17 cellular contexts compared by ENCODE assay signal in genomic region chr3:183857863-183858262, GRCh38. TPM values are rescaled to one million over a fixed set of nuclear protein-coding genes. Genes with fewer than 3 reads are reported as not detected.
A peak's percentile ranks its signal among the peaks of the same experiment; 100 is the strongest.
DNase-seq lines count a peak whose midpoint lies in the region; ATAC-seq and TF ChIP-seq lines count a peak whose summit lies in the region.
"Had no signal": no experiment of that assay in that cellular context is flagged by ENCODE, and none has a peak within 500 bp of the region (broad histone marks: within the 10 kb centered on the region; RNA-seq: fewer than 3 reads in every experiment).

No MANE protein-coding gene starts in this region.

- H3K9me3 Mint-ChIP-seq in chondrocyte (ENCODE audit: low read depth) (no peaks in the 10 kb centered on the region), nephron progenitor cell (peaks cover 11% of the 10 kb centered on the region)
- H3K9me3 Mint-ChIP-seq: IgD-negative memory B cell had no signal

- TF ChIP-seq CTCF in chondrocyte (IDR thresholded peaks at IDR 0.05) (no peak), nephron progenitor cell (IDR thresholded peaks at IDR 0.05) (no peak)

- H3K4me3 Mint-ChIP-seq in chondrocyte (ENCODE audit: unreplicated experiment) = no peak overlapping the region
- H3K4me3 Mint-ChIP-seq in nephron progenitor cell = no peak overlapping the region
- H3K4me3 Mint-ChIP-seq: H9, IgD-negative memory B cell had no signal

- H3K4me1 Mint-ChIP-seq in chondrocyte (ENCODE audit: low read depth) (peaks cover 22% of the 10 kb centered on the region), nephron progenitor cell (no peaks in the 10 kb centered on the region)
- H3K4me1 Mint-ChIP-seq: H9 had no signal

- H3K27me3 Mint-ChIP-seq in chondrocyte (ENCODE audit: low read depth) (no peaks in the 10 kb centered on the region), nephron progenitor cell (ENCODE audit: low read depth, poor library complexity) (no peaks in the 10 kb centered on the region)
- H3K27me3 Mint-ChIP-seq: IgD-negative memory B cell had no signal

- ATAC-seq in GM21367 (IDR thresholded peaks at IDR 0.05; ENCODE audit: unreplicated experiment) = no peak
- no peak for ATAC-seq in GM21447 (IDR thresholded peaks at IDR 0.05; ENCODE audit: unreplicated experiment)
- ATAC-seq in HG03159 (IDR thresholded peaks at IDR 0.05; ENCODE audit: unreplicated experiment) = no peak
- ATAC-seq: Right ventricle myocardium inferior had no signal

- H3K36me3 Mint-ChIP-seq in chondrocyte (ENCODE audit: low read depth) (peaks cover 27% of the 10 kb centered on the region), nephron progenitor cell (ENCODE audit: low read depth) (peaks cover 80% of the 10 kb centered on the region)

- H3K27ac Mint-ChIP-seq in chondrocyte (ENCODE audit: unreplicated experiment) (peak overlapping the region; percentile 78), nephron progenitor cell (peak overlapping the region; percentile 75)
- H3K27ac Mint-ChIP-seq: H9 had no signal

- peak; percentile 13 for DNase-seq in EH (ENCODE audit: low read depth)
- DNase-seq in amniotic epithelial cell (ENCODE audit: low read depth) = peak; percentile 73
- DNase-seq in chondrocyte (ENCODE audit: low spot score) = no peak
- no peak for DNase-seq in nephron progenitor cell
- DNase-seq in NCI-H1436 treated with DMSO at 0.1 percent for 48 hours (lab: John Stamatoyannopoulos, UW) = no peak
- DNase-seq: DMS79 treated with DMSO at 0.1 percent for 48 hours; H9; Karpas-422; MG63; NCI-H1092 treated with DMSO at 0.1 percent for 48 hours; NCI-H2081 treated with DMSO at 0.1 percent for 48 hours; NK-92 treated with Interleukin-12 subunit alpha and Interleukin-12 subunit beta, amount 100 ng/mL, for 24 hours had no signal

RNA-seq across cellular contexts. Expression of gene PARL, which starts 26.8 kb away (rescaled TPM):
- 39.2 to 45.4 TPM (median 44.7 TPM) in 3 replicates for total RNA-seq in chondrocyte

RNA-seq across cellular contexts. Expression of gene MAP6D1, which starts 32.5 kb away (rescaled TPM):
- total RNA-seq in chondrocyte = 3.9 to 8.3 TPM (median 7.9 TPM) in 3 replicates

Comparison
In these comparisons a context has a peak if more than half of its experiments do, and no peak if none do; other contexts are left out.
1. DNase-seq: peak in EH (single experiment) and amniotic epithelial cell (single experiment); none in chondrocyte (single experiment), nephron progenitor cell (single experiment) and NCI-H1436 treated with DMSO at 0.1 percent for 48 hours (single experiment).